7 cellular contexts compared by ENCODE assay signal in genomic region chr1:8878448-8879347, GRCh38. TPM values are rescaled to one million over a fixed set of nuclear protein-coding genes. Genes with fewer than 3 reads are reported as not detected.
DNase-seq lines count a peak whose midpoint lies in the region; ATAC-seq and TF ChIP-seq lines count a peak whose summit lies in the region.

ENO1 (minus strand) TSS chr1:8878686; CDS start chr1:8874908, 3,778 bp downstream.

- WGBS in hepatocyte (ENCODE audit: low lambda C conversion rate, missing lambda C conversion rate), result under 1% methylated on average over 66 of the region's 103 CpGs

- H3K79me2 ChIP-seq in hepatocyte, result peaks cover 44% of the 10 kb centered on the region

- peak within 1 kb of the TSS; percentile 89 for H3K4me2 ChIP-seq in hepatocyte

- H4K20me1 ChIP-seq in hepatocyte (ENCODE audit: insufficient read depth, poor library complexity, severe bottlenecking), result peaks cover 26% of the 10 kb centered on the region

- DNase-seq in NCI-H1930 (lab: John Stamatoyannopoulos, UW) (peak; percentile 84 to 93), T1000 (lab: John Stamatoyannopoulos, UW) (peak; percentile 99), astrocyte of the hippocampus (ENCODE audit: low read depth, low spot score) (peak; percentile 99), hepatocyte (ENCODE audit: low spot score) (peak; percentile 98), retinal pigment epithelial cell (ENCODE audit: low read depth) (peak; percentile 83)

- H3K36me3 ChIP-seq in hepatocyte (replicated peaks; ENCODE audit: insufficient read depth, low read depth), result no peaks in the 10 kb centered on the region

- ATAC-seq in GM18511 (IDR thresholded peaks at IDR 0.05; ENCODE audit: unreplicated experiment) (peak; percentile 81), HG02973 (IDR thresholded peaks at IDR 0.05; ENCODE audit: unreplicated experiment) (peak; percentile 65)

- TF ChIP-seq CTCF in hepatocyte (IDR thresholded peaks at IDR 0.05; ENCODE audit: poor library complexity) (no peak), retinal pigment epithelial cell (conservative IDR thresholded peaks at IDR 0.05; ENCODE audit: low read depth, low read length) (no peak)

- peak within 1 kb of the TSS; percentile 31 for H2AFZ ChIP-seq in hepatocyte

- H3K27ac ChIP-seq in hepatocyte, result peak within 1 kb of the TSS; percentile 98

- H3K4me3 ChIP-seq in hepatocyte, result peak within 1 kb of the TSS; percentile 76
- peak within 1 kb of the TSS; percentile 90 for H3K4me3 ChIP-seq in retinal pigment epithelial cell (ENCODE audit: low read length)

- no peaks in the 10 kb centered on the region for H3K27me3 ChIP-seq in hepatocyte

- no peaks in the 10 kb centered on the region for H3K9me3 ChIP-seq in hepatocyte (ENCODE audit: low read depth)

- H3K4me1 ChIP-seq in hepatocyte (ENCODE audit: insufficient read depth), result peaks cover 47% of the 10 kb centered on the region

- H3K9me2 ChIP-seq in hepatocyte (replicated peaks; ENCODE audit: insufficient read depth), result no peaks in the 10 kb centered on the region

RNA-seq across cellular contexts. Expression of gene ENO1, which starts in this region (rescaled TPM):
- total RNA-seq in hepatocyte, result 580 and 659 TPM in 2 replicates
- polyA plus RNA-seq in hepatocyte, result 868 and 876 TPM in 2 replicates

Comparison
In these comparisons a context has a peak if more than half of its experiments do, and no peak if none do; other contexts are left out.
1. Peak in every context shown above with its lines: DNase-seq, ATAC-seq, H3K4me3 ChIP-seq and H3K27ac ChIP-seq.